ENCODE assay signal across 24 cellular contexts in genomic region chr5:68024426-68024825, GRCh38.
DNase-seq lines count a peak whose midpoint lies in the region; ATAC-seq, FAIRE-seq and TF ChIP-seq lines count a peak whose summit lies in the region.
"Had no signal": no experiment of that assay in that cellular context is flagged by ENCODE, and none has a peak within 500 bp of the region (broad histone marks: within the 10 kb centered on the region; RNA-seq: fewer than 3 reads in every experiment).

No MANE protein-coding gene starts in this region.

- no peak overlapping the region for H3K4me3 Mint-ChIP-seq in astrocyte (ENCODE audit: unreplicated experiment)
- H3K4me3 Mint-ChIP-seq: CD4-positive, alpha-beta T cell had no signal

- ATAC-seq in HG02885 (IDR thresholded peaks at IDR 0.05; ENCODE audit: poor library complexity, unreplicated experiment) = no peak
- no peak for ATAC-seq in HG02678 (IDR thresholded peaks at IDR 0.05; ENCODE audit: unreplicated experiment)
- no peak for ATAC-seq in sciatic nerve
- ATAC-seq: Panc1 had no signal

- TF ChIP-seq POLR2A in sigmoid colon (IDR thresholded peaks at IDR 0.05) = no peak

- no peaks in the 10 kb centered on the region for H4K20me1 ChIP-seq in astrocyte (ENCODE audit: insufficient read depth, low read length)
- H4K20me1 ChIP-seq: BLaER1 treated with 17β-estradiol and CSF1 and Interleukin-3, amounts not matched to agents 10 nM and 100 nM had no signal

- H3K4me1 Mint-ChIP-seq in astrocyte (ENCODE audit: low read depth, unreplicated experiment) = no peaks in the 10 kb centered on the region

- H3K9ac ChIP-seq in astrocyte (ENCODE audit: low read length) = no peak overlapping the region
- H3K9ac ChIP-seq: BLaER1 treated with 17β-estradiol and CSF1 and Interleukin-3, amounts not matched to agents 10 nM and 100 nM had no signal

- H3K27ac Mint-ChIP-seq in astrocyte (ENCODE audit: unreplicated experiment) = no peak overlapping the region
- H3K27ac Mint-ChIP-seq: CD4-positive, alpha-beta T cell had no signal

- no peak overlapping the region for H3K4me2 ChIP-seq in astrocyte (ENCODE audit: low read length)

- H3K36me3 ChIP-seq in astrocyte (ENCODE audit: insufficient read depth, low read length) = no peaks in the 10 kb centered on the region
- no peaks in the 10 kb centered on the region for H3K36me3 ChIP-seq in sigmoid colon
- H3K36me3 ChIP-seq: BLaER1 treated with 17β-estradiol and CSF1 and Interleukin-3, amounts not matched to agents 10 nM and 100 nM had no signal

- FAIRE-seq in astrocyte (lab: Jason Lieb, UNC) = peak; percentile 37
- FAIRE-seq: D721Med, GM18507 had no signal

- H3K36me3 Mint-ChIP-seq in astrocyte (ENCODE audit: low read depth, unreplicated experiment) = no peaks in the 10 kb centered on the region

- TF ChIP-seq CTCF in AG10803 (conservative IDR thresholded peaks at IDR 0.05; ENCODE audit: low read length) (no peak), astrocyte (IDR thresholded peaks at IDR 0.05; ENCODE audit: insufficient read depth, low read depth, low read length) (no peak), sigmoid colon (IDR thresholded peaks at IDR 0.05) (no peak)

- H3K9me3 ChIP-seq in astrocyte (ENCODE audit: insufficient read depth, low read depth, low read length) = no peaks in the 10 kb centered on the region
- H3K9me3 ChIP-seq in sigmoid colon = no peaks in the 10 kb centered on the region

- H3K27ac ChIP-seq in astrocyte (ENCODE audit: low read depth, low read length) (no peak overlapping the region), sigmoid colon (peak overlapping the region; percentile 75 to 86 (median 80))
- H3K27ac ChIP-seq: BLaER1 treated with 17β-estradiol and CSF1 and Interleukin-3, amounts not matched to agents 10 nM and 100 nM; RWPE1 had no signal

- H3K27me3 Mint-ChIP-seq in astrocyte (ENCODE audit: low read depth, unreplicated experiment) = peaks cover 2% of the 10 kb centered on the region
- H3K27me3 Mint-ChIP-seq: CD4-positive, alpha-beta T cell had no signal

- no peak for TF ChIP-seq EP300 in sigmoid colon (IDR thresholded peaks at IDR 0.05)

- H3K79me2 ChIP-seq in astrocyte (ENCODE audit: insufficient read depth, low read length) = no peaks in the 10 kb centered on the region

- H3K4me3 ChIP-seq in AG10803 (ENCODE audit: low read length) (no peak overlapping the region), astrocyte (ENCODE audit: insufficient read depth, low read depth, low read length) (no peak overlapping the region), sigmoid colon (no peak overlapping the region)
- H3K4me3 ChIP-seq: BLaER1 treated with 17β-estradiol and CSF1 and Interleukin-3, amounts not matched to agents 10 nM and 100 nM had no signal

- no peaks in the 10 kb centered on the region for H3K9me3 Mint-ChIP-seq in astrocyte (ENCODE audit: unreplicated experiment)
- H3K9me3 Mint-ChIP-seq: CD4-positive, alpha-beta T cell had no signal

- DNase-seq in AG10803 (ENCODE audit: low read depth) (peak; percentile 43), astrocyte (ENCODE audit: low read depth) (peak; percentile 13), globus pallidus (ENCODE audit: low spot score) (peak; percentile 24), sigmoid colon (no peak), sciatic nerve (ENCODE audit: low spot score) (no peak), T1000 (lab: John Stamatoyannopoulos, UW) (no peak)
- DNase-seq: AML-193; CD4-positive, alpha-beta T cell; NCI-H1092; NCI-H1436; NCI-H187; NCI-H2081 treated with DMSO at 0.1 percent for 48 hours; NCI-H2171; NCI-H226; NCI-H510A; NCI-H69; SHP77 had no signal

- intact Hi-C loops in sigmoid colon (cut with DNase I) (loop anchor here (2.0 to 10.0 kb wide), 2 partner anchors 220 to 330 kb away; no protein-coding TSS in a partner anchor), sciatic nerve (cut with DNase I) (no loop called here)

- H3K27me3 ChIP-seq in astrocyte (ENCODE audit: insufficient read depth, low read length) (no peaks in the 10 kb centered on the region), sigmoid colon (no peaks in the 10 kb centered on the region)
- H3K27me3 ChIP-seq: BLaER1 treated with 17β-estradiol and CSF1 and Interleukin-3, amounts not matched to agents 10 nM and 100 nM had no signal

- H3K4me1 ChIP-seq in astrocyte (ENCODE audit: insufficient read depth, low read length) = peaks cover 5% of the 10 kb centered on the region
- peaks cover 3 to 51% (median 41%) of the 10 kb centered on the region in 4 donors for H3K4me1 ChIP-seq in sigmoid colon

- no peak overlapping the region for H2AFZ ChIP-seq in astrocyte (ENCODE audit: low read depth, low read length)

Comparison
In these comparisons a context has a peak if more than half of its experiments do, and no peak if none do; other contexts are left out.
1. DNase-seq: peak in AG10803 (single experiment), astrocyte (single experiment) and globus pallidus (single experiment); none in sigmoid colon (single experiment), sciatic nerve (single experiment) and T1000 (single experiment).